ENCODE assay signal across 17 cellular contexts in the genomic region with DNA sequence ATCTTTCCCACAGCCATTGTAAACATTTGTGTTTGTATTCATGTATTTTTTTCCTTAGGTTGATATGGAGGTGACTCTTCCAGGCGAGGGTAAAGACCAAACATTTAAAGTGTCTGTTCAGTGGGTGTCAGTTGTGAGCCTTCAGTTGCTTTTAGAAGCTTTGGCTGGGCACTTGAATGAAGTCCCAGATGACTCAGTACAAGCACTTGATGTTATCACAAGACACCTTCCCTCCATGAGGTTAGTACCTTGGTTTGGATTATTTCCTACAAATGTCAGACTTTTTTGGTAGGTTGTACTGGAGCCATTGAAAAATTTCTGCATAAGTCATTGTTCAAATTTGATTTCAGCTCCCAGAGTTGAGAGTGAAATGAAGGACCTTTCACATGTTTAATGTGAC.
"Had no signal": no experiment of that assay in that cellular context is flagged by ENCODE, and none has a peak within 500 bp of the region (broad histone marks: within the 10 kb centered on the region; RNA-seq: fewer than 3 reads in every experiment).

No MANE protein-coding gene starts in this region.

- DNase-seq: Karpas-422, KG1, MM.1S, NCI-H1092 treated with DMSO at 0.1 percent for 48 hours, NCI-H1436, NCI-H187, NCI-H2029, NCI-H2081 treated with DMSO at 0.1 percent for 48 hours, NCI-H2227 treated with DMSO at 0.1 percent for 48 hours, NCI-H524, NCI-H69, NCI-H774, Right ventricle myocardium superior, RPMI8226, SIG-M5 had no signal

- H3K27me3 ChIP-seq: SJSA1 had no signal

- H3K27ac ChIP-seq: SJSA1, SK-N-MC had no signal

- H3K9me3 ChIP-seq: SJSA1 had no signal

- H3K4me1 ChIP-seq: SJSA1 had no signal

- H3K4me3 ChIP-seq: SJSA1, SK-N-MC had no signal
